Comparison of ENCODE assay signal across 8 cellular contexts in the genomic region with DNA sequence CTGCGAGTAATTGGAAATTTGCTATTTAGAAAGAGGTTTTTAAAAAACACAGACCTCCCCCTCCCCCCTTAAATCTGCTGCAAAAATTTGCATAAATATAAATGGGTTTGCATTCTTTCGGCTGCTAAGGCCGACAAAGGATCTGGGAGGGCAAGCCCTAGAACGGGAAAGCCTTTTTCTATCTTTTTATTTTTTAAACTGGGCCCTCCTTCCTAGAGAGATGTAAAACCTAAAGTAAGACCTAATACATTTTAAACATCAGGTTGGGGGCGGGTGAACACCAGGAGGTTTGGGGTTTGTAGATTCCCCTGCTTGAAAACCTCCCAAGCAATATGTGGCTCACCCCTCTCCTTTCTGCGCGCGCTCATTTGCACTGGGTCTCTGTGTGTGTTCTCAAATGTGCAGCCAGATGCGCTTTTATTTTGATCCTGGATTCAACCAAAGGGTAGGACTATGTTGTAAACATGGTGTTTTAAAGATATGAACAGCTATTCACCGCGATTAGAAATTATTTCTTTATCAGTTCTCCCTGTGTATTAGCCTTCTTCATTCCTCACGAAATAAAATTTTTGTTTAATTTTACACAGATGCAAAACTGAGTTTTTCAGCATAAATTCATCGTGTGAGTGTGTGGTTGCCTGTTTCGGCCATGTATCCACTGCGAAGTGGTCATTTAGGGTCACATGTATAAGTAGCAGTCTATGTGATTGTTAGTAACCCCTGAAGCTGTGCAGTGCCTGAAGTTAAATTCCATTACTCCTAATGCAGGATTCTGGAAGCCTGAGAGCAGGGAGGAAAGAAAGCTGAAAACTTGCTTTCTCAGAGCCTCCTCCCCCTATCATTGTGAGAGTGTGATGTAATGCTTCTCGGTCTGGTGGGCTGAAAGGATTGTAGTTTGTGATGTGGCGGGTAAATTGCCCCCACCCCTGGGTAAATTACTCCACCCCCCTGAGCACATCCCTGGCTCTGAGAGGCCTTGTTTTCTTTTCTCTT. TPM values are rescaled to one million over a fixed set of nuclear protein-coding genes. Genes with fewer than 3 reads are reported as not detected.
DNase-seq lines count a peak whose midpoint lies in the region; ATAC-seq and TF ChIP-seq lines count a peak whose summit lies in the region.

No MANE protein-coding gene starts in this region.

- H3K4me1 ChIP-seq in CD4-positive, CD25-positive, alpha-beta regulatory T cell (ENCODE audit: control insufficient read depth, insufficient read depth, low read length, poor library complexity, severe bottlenecking): peaks cover 76% of the 10 kb centered on the region
- peaks cover 7 to 32% of the 10 kb centered on the region in 2 donors for H3K4me1 ChIP-seq in breast epithelium

- TF ChIP-seq CTCF in breast epithelium (IDR thresholded peaks at IDR 0.05): no peak
- TF ChIP-seq CTCF in GM20000 (IDR thresholded peaks at IDR 0.05; ENCODE audit: extremely low read depth, missing control alignments): no peak

- intact Hi-C loops in breast epithelium (cut with DNase I; ENCODE audit: low total_unique reads): no loop called here

- peak; percentile 9 to 62 (median 25) for DNase-seq in CD4-positive, CD25-positive, alpha-beta regulatory T cell
- peak; percentile 25 for DNase-seq in HT-29 (ENCODE audit: low spot score)
- DNase-seq in breast epithelium (ENCODE audit: low spot score in 2 of 2): no peak
- DNase-seq in iris pigment epithelial cell (ENCODE audit: low read depth): peak; percentile 55
- DNase-seq in GM20000 (ENCODE audit: low spot score): no peak

- no peaks in the 10 kb centered on the region for H3K9me3 ChIP-seq in CD4-positive, CD25-positive, alpha-beta regulatory T cell (ENCODE audit: control insufficient read depth in 2 of 2, low read length in 2 of 2)
- no peaks in the 10 kb centered on the region for H3K9me3 ChIP-seq in breast epithelium

- H3K9me3 Mint-ChIP-seq in CD4-positive, CD25-positive, alpha-beta regulatory T cell: no peaks in the 10 kb centered on the region

- peak overlapping the region; percentile 87 to 98 (median 90) for H3K4me3 Mint-ChIP-seq in CD4-positive, CD25-positive, alpha-beta regulatory T cell

- H3K4me1 Mint-ChIP-seq in CD4-positive, CD25-positive, alpha-beta regulatory T cell: peaks cover 33 to 66% (median 56%) of the 10 kb centered on the region in 4 donors

- no peaks in the 10 kb centered on the region for H3K36me3 ChIP-seq in CD4-positive, CD25-positive, alpha-beta regulatory T cell (ENCODE audit: control insufficient read depth, insufficient read depth, low read length)
- H3K36me3 ChIP-seq in breast epithelium: no peaks in the 10 kb centered on the region

- no peak for ATAC-seq in CD4-positive, CD25-positive, alpha-beta regulatory T cell (ENCODE audit: low read depth in 2 of 2)
- ATAC-seq in GM19035 (IDR thresholded peaks at IDR 0.05; ENCODE audit: unreplicated experiment): no peak

- H3K27ac ChIP-seq in CD4-positive, CD25-positive, alpha-beta regulatory T cell (ENCODE audit: insufficient read depth, low read length, poor library complexity, severe bottlenecking): peak overlapping the region; percentile 81
- H3K27ac ChIP-seq in breast epithelium (peak overlapping the region; percentile 72 to 73), skin epidermis (peak overlapping the region in 20 of 21 experiments; percentile 68 to 97 (median 84))

- peaks cover 11% of the 10 kb centered on the region for H3K27me3 Mint-ChIP-seq in CD4-positive, CD25-positive, alpha-beta regulatory T cell

- peak overlapping the region; percentile 100 for H3K4me3 ChIP-seq in CD4-positive, CD25-positive, alpha-beta regulatory T cell (ENCODE audit: low read depth, low read length)
- peak overlapping the region; percentile 52 to 62 (median 53) for H3K4me3 ChIP-seq in breast epithelium
- peak overlapping the region; percentile 48 to 63 (median 52) for H3K4me3 ChIP-seq in skin epidermis

- H3K27ac Mint-ChIP-seq in CD4-positive, CD25-positive, alpha-beta regulatory T cell: peak overlapping the region; percentile 54 to 92 (median 86)

- H3K36me3 Mint-ChIP-seq in CD4-positive, CD25-positive, alpha-beta regulatory T cell: no peaks in the 10 kb centered on the region

- TF ChIP-seq POLR2A in Raji (IDR thresholded peaks at IDR 0.05; ENCODE audit: insufficient read depth, low read depth, low read length) (peak; percentile 19; the same call in 1 of the 2 replicates), breast epithelium (IDR thresholded peaks at IDR 0.05) (no peak)

- no peaks in the 10 kb centered on the region for H3K27me3 ChIP-seq in CD4-positive, CD25-positive, alpha-beta regulatory T cell (ENCODE audit: control insufficient read depth, insufficient read depth, low read length)
- H3K27me3 ChIP-seq in breast epithelium: no peaks in the 10 kb centered on the region

RNA-seq across cellular contexts. Expression of a gene that starts 1.0 kb away (rescaled TPM):
- 144 TPM for total RNA-seq in CD4-positive, CD25-positive, alpha-beta regulatory T cell
- 10 to 100 TPM; 50.6 to 79.7 (median 65.1) TPM for polyA plus RNA-seq in CD4-positive, CD25-positive, alpha-beta regulatory T cell
- 10.5 and 12.2 TPM in 2 replicates for total RNA-seq in HT-29 (2014; rRNA removed; shearing (Covaris generic))
- total RNA-seq in breast epithelium: 10 to 100 TPM; 32.8 to 53.1 (median 39.7) TPM

Comparison
In these comparisons a context has a peak if more than half of its experiments do, and no peak if none do; other contexts are left out.
1. DNase-seq: peak in CD4-positive, CD25-positive, alpha-beta regulatory T cell (3 of 3), HT-29 (single experiment) and iris pigment epithelial cell (single experiment); none in breast epithelium (0 of 2) and GM20000 (single experiment).
2. Peak in every context shown above with its lines, with median percentiles within 50 percentile points of each other: H3K27ac ChIP-seq and H3K4me3 ChIP-seq.